In the genomic region with DNA sequence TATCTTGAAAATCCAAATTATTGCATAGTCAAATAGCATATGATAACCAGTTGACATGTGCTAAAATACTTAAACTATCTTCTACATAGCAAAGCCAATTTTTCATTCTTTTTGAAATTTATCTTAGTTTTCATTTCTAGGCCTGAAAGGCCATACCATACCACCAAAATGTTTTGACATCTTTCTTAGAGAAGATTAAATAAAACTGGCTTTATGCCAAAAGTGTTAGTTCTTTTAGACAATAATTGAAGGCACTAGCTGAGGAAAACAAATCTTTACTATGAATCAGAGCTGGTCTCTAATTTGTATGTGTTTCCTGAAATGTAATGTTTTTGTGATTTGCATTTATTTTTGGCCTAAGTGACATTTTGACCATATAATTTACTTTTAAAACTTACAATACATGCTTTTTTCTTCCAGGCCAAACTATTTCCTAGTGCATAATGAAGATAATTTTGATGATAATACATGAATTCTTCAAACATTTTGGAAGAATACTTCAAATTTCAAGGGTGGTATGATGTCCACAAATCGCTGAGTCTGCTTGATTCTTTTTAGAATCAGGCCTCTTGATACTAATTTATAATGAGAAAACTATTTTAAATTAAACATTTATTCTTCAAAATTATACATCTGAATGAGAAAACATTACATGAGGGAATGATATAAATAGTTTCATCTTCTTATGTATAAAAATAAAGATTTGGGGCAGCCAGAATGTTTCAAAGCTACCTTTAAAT, we compare ENCODE assay signal across 25 cellular contexts. TPM values are rescaled to one million over a fixed set of nuclear protein-coding genes. Genes with fewer than 3 reads are reported as not detected.
A peak's percentile ranks its signal among the peaks of the same experiment; 100 is the strongest.
DNase-seq lines count a peak whose midpoint lies in the region; ATAC-seq, FAIRE-seq and TF ChIP-seq lines count a peak whose summit lies in the region.
"Had no signal": no experiment of that assay in that cellular context is flagged by ENCODE, and none has a peak within 500 bp of the region (broad histone marks: within the 10 kb centered on the region; RNA-seq: fewer than 3 reads in every experiment).

No MANE protein-coding gene starts in this region.

- H3K4me3 ChIP-seq in DOHH2 (ENCODE audit: low read length) (no peak overlapping the region), GM23338 (no peak overlapping the region), K562 (no peak overlapping the region), small intestine (ENCODE audit: low read depth in 1 of 2, low read length in 2 of 2) (no peak overlapping the region)

- FAIRE-seq in K562 (lab: Jason Lieb, UNC) (no peak), small intestine (lab: Jason Lieb, UNC) (peak; percentile 44), RCC 7860 (lab: Jason Lieb, UNC) (no peak)
- FAIRE-seq: GM18507 had no signal

- H2AFZ ChIP-seq in GM23338 (no peak overlapping the region), K562 (ENCODE audit: low read depth, low read length) (no peak overlapping the region)

- TF ChIP-seq CTCF in DOHH2 (IDR thresholded peaks at IDR 0.05; ENCODE audit: low read depth, low read length, poor library complexity, severe bottlenecking): no peak
- TF ChIP-seq CTCF in GM23338 (conservative IDR thresholded peaks at IDR 0.05; ENCODE audit: low read depth in 2 of 2): no peak
- no peak for TF ChIP-seq CTCF in K562 (IDR thresholded peaks at IDR 0.05 in 2 of 3, conservative IDR thresholded peaks at IDR 0.05 in 1 of 3; ENCODE audit: insufficient read depth in 2 of 3, low read depth in 1 of 3, low read length in 3 of 3)

- no peak overlapping the region for H3K4me3 Mint-ChIP-seq in GM23338
- H3K4me3 Mint-ChIP-seq in activated naive CD4-positive, alpha-beta T cell treated with anti-CD3 and anti-CD28 coated beads, Interleukin-2, amount 10 ng/mL, durations not matched to agents 7 days and 5 days: no peak overlapping the region
- H3K4me3 Mint-ChIP-seq: CD8-positive, alpha-beta memory T cell had no signal

- H3K27me3 ChIP-seq in DOHH2 (ENCODE audit: control insufficient read depth, low read length) (no peaks in the 10 kb centered on the region), GM23338 (ENCODE audit: insufficient read depth) (peaks cover 11% of the 10 kb centered on the region), K562 (ENCODE audit: control insufficient read depth in 2 of 2, insufficient read depth in 2 of 2, low read length in 2 of 2) (peaks cover 0 to under 1% of the 10 kb centered on the region in 2 experiments; a peak in 1 of 5 replicates), small intestine (ENCODE audit: control insufficient read depth in 2 of 2, insufficient read depth in 2 of 2, low read length in 2 of 2) (no peaks in the 10 kb centered on the region)

- H3F3A ChIP-seq in DOHH2 (ENCODE audit: control insufficient read depth, insufficient read depth) (peaks cover 37% of the 10 kb centered on the region), GM23338 (replicated peaks; ENCODE audit: low read depth) (no peaks in the 10 kb centered on the region)

- TF ChIP-seq RAD21 in K562 (CRISPR knock-in tag; conservative IDR thresholded peaks at IDR 0.05 in 1 of 2, IDR thresholded peaks at IDR 0.05 in 1 of 2): no peak

- no peak overlapping the region for H3K9ac ChIP-seq in K562 (ENCODE audit: insufficient read depth in 1 of 2, low read depth in 2 of 2, low read length in 2 of 2)

- H3K4me1 Mint-ChIP-seq in GM23338: peaks cover 9% of the 10 kb centered on the region; the same call in 2 of the 3 replicates
- H3K4me1 Mint-ChIP-seq in activated naive CD4-positive, alpha-beta T cell treated with anti-CD3 and anti-CD28 coated beads, Interleukin-2, amount 10 ng/mL, durations not matched to agents 7 days and 5 days: peaks cover under 1% of the 10 kb centered on the region

- H3K4me1 ChIP-seq in DOHH2 (ENCODE audit: control insufficient read depth, low read length) (peaks cover 59% of the 10 kb centered on the region), GM23338 (ENCODE audit: insufficient read depth) (peaks cover 18% of the 10 kb centered on the region), K562 (replicated peaks in 1 of 2; ENCODE audit: control insufficient read depth in 2 of 2, insufficient read depth in 2 of 2, low read length in 2 of 2) (no peaks in the 10 kb centered on the region), small intestine (ENCODE audit: control insufficient read depth in 2 of 2, insufficient read depth in 1 of 2, low read depth in 1 of 2, low read length in 1 of 2) (no peaks in the 10 kb centered on the region)

- H3K27ac ChIP-seq in DOHH2 (ENCODE audit: low read depth, low read length) (no peak overlapping the region), GM23338 (ENCODE audit: low read depth) (no peak overlapping the region), K562 (ENCODE audit: extremely low read depth, low read depth, low read length) (no peak overlapping the region), small intestine (ENCODE audit: low read depth in 1 of 2, low read length in 1 of 2) (no peak overlapping the region)
- H3K27ac ChIP-seq: C4-2B had no signal

- BruUV-seq in K562 (replicated peaks; lab: Mats Ljungman, UMichigan): no TSS peak

- WGBS in K562 (ENCODE audit: insufficient coverage, low coverage, missing lambda C conversion rate): 95% methylated on average over 1 of the region's 1 CpG
- 95 to 98% (median 97%) methylated on average over 1 of the region's 1 CpG for WGBS in small intestine, 3 donors

- no peak for ATAC-seq in GM23338
- ATAC-seq in K562: no peak
- ATAC-seq: PC-3 had no signal

- intact Hi-C loops in K562 (cut with micrococcal nuclease): loop anchor here (10.0 kb wide), 2 partner anchors 115 to 455 kb away; a partner anchor contains a TSS

- in situ Hi-C loops in K562 (cut with MboI): no loop called here

- H3K4me2 ChIP-seq in DOHH2 (ENCODE audit: low read length) (peak overlapping the region; percentile 8), GM23338 (peak overlapping the region; percentile 21; the same call in 1 of the 2 replicates), K562 (ENCODE audit: insufficient read depth, low read length) (no peak overlapping the region)

- H3K36me3 Mint-ChIP-seq in GM23338 (ENCODE audit: low read depth): peaks cover under 1% of the 10 kb centered on the region; the same call in 1 of the 3 replicates
- H3K36me3 Mint-ChIP-seq in activated naive CD4-positive, alpha-beta T cell treated with anti-CD3 and anti-CD28 coated beads, Interleukin-2, amount 10 ng/mL, durations not matched to agents 7 days and 5 days: peaks cover 5% of the 10 kb centered on the region

- no peaks in the 10 kb centered on the region for H3K9me1 ChIP-seq in K562 (ENCODE audit: control insufficient read depth, insufficient read depth, low read length)

- H3K36me3 ChIP-seq in DOHH2 (ENCODE audit: control insufficient read depth, low read length) (peaks cover 4% of the 10 kb centered on the region), GM23338 (ENCODE audit: insufficient read depth) (no peaks in the 10 kb centered on the region), K562 (ENCODE audit: control insufficient read depth, insufficient read depth, low read length) (peaks cover 3% of the 10 kb centered on the region; the same call in 1 of the 3 replicates), small intestine (ENCODE audit: control insufficient read depth in 2 of 2, insufficient read depth in 2 of 2, low read length in 2 of 2) (no peaks in the 10 kb centered on the region)

- H3K27ac Mint-ChIP-seq in GM23338: no peak overlapping the region
- no peak overlapping the region for H3K27ac Mint-ChIP-seq in activated naive CD4-positive, alpha-beta T cell treated with anti-CD3 and anti-CD28 coated beads, Interleukin-2, amount 10 ng/mL, durations not matched to agents 7 days and 5 days
- H3K27ac Mint-ChIP-seq: CD8-positive, alpha-beta memory T cell had no signal

- H3K79me2 ChIP-seq in DOHH2 (ENCODE audit: control insufficient read depth, low read length) (no peaks in the 10 kb centered on the region), GM23338 (replicated peaks; ENCODE audit: insufficient read depth) (no peaks in the 10 kb centered on the region), K562 (ENCODE audit: control insufficient read depth, insufficient read depth, low read length) (no peaks in the 10 kb centered on the region)

- TF ChIP-seq POLR2A in K562 (conservative IDR thresholded peaks at IDR 0.05): no peak

- H4K20me1 ChIP-seq in DOHH2 (ENCODE audit: control insufficient read depth, insufficient read depth, low read depth, low read length): no peaks in the 10 kb centered on the region
- H4K20me1 ChIP-seq in GM23338 (replicated peaks; ENCODE audit: insufficient read depth): no peaks in the 10 kb centered on the region
- no peaks in the 10 kb centered on the region for H4K20me1 ChIP-seq in K562 (replicated peaks; ENCODE audit: control insufficient read depth, insufficient read depth, low read length)

- H3K9me2 ChIP-seq in DOHH2 (replicated peaks; ENCODE audit: control insufficient read depth, low read length) (no peaks in the 10 kb centered on the region), GM23338 (ENCODE audit: insufficient read depth) (no peaks in the 10 kb centered on the region)

- H3K27me3 Mint-ChIP-seq in GM23338 (ENCODE audit: insufficient read depth, low read depth, poor library complexity): peaks cover 4% of the 10 kb centered on the region
- H3K27me3 Mint-ChIP-seq in activated naive CD4-positive, alpha-beta T cell treated with anti-CD3 and anti-CD28 coated beads, Interleukin-2, amount 10 ng/mL, durations not matched to agents 7 days and 5 days: peaks cover 9% of the 10 kb centered on the region

- H3K9me3 Mint-ChIP-seq in GM23338: no peaks in the 10 kb centered on the region
- H3K9me3 Mint-ChIP-seq in activated naive CD4-positive, alpha-beta T cell treated with anti-CD3 and anti-CD28 coated beads, Interleukin-2, amount 10 ng/mL, durations not matched to agents 7 days and 5 days: no peaks in the 10 kb centered on the region
- H3K9me3 Mint-ChIP-seq: CD8-positive, alpha-beta memory T cell had no signal

- TF ChIP-seq EP300 in K562 (IDR thresholded peaks at IDR 0.05; ENCODE audit: low read length): no peak

- CTCF ChIA-PET in K562 (lab: Yijun Ruan, JAX; ENCODE audit: low intra/inter-chr PET ratio): no interaction called here
- CTCF ChIA-PET in activated naive CD4-positive, alpha-beta T cell treated with anti-CD3 and anti-CD28 coated beads, Interleukin-2, amount 10 ng/mL, durations not matched to agents 7 days and 5 days (lab: Charles Lee): no interaction called here

- POLR2A ChIA-PET in K562 (lab: Yijun Ruan, JAX): interaction anchor here (1.8 kb wide), 1 partner anchor 12 kb away, joined by 6 read pairs; no protein-coding TSS in a partner anchor

- H3K9me3 ChIP-seq in DOHH2 (ENCODE audit: control insufficient read depth, insufficient read depth, low read length): no peaks in the 10 kb centered on the region
- H3K9me3 ChIP-seq in K562 (replicated peaks; ENCODE audit: control insufficient read depth, insufficient read depth, low read depth, low read length): no peaks in the 10 kb centered on the region
- no peaks in the 10 kb centered on the region for H3K9me3 ChIP-seq in small intestine (ENCODE audit: control insufficient read depth, low read depth)

- no peak for DNase-seq in GM23338 (ENCODE audit: low spot score)
- no peak for DNase-seq in K562 (ENCODE audit: extremely low read depth in 1 of 4, low spot score in 3 of 4)
- no peak for DNase-seq in small intestine
- DNase-seq in activated naive CD4-positive, alpha-beta T cell treated with anti-CD3 and anti-CD28 coated beads, Interleukin-2, amount 10 ng/mL, durations not matched to agents 7 days and 5 days: no peak
- DNase-seq in RCC 7860 (ENCODE audit: low spot score): no peak
- no peak for DNase-seq in stimulated activated naive CD4-positive, alpha-beta T cell (lab: John Stamatoyannopoulos, UW)
- DNase-seq: AML-193; Calu3; CD8-positive, alpha-beta memory T cell; DMS153; GDM1; MM.1S; NCI-H1048; NCI-H1417 treated with DMSO at 0.1 percent for 48 hours; NCI-H187 treated with DMSO at 0.1 percent for 48 hours; NCI-H345; NCI-H524; NCI-H774; PC-3; RPMI8226; SHP77; SW 1271 had no signal

RNA-seq across cellular contexts. Expression of a gene that starts 6.5 kb away (rescaled TPM):
- total RNA-seq in GM23338 (2014; rRNA removed; shearing (Covaris generic)): 14.7 and 18.0 TPM in 2 replicates
- 9.4 and 11.3 TPM in 2 replicates for polyA plus RNA-seq in GM23338 (2016; fragmentation: Nextera tagmentation; extraction: Ambion mirVana)
- total RNA-seq in K562 (2011; cell fraction: chromatin; rRNA removed; ENCODE audit: low replicate concordance): 0.05 TPM in 1 of 2 replicates, not detected in the other
- total RNA-seq in K562 (2011; cell fraction: nucleolus; rRNA removed): not detected in 2 replicates
- not detected in 2 replicates for total RNA-seq in K562 (2011; cell fraction: nucleoplasm; rRNA removed)
- total RNA-seq in K562 (2014; rRNA removed): 0.05 TPM in 1 of 2 replicates, not detected in the other
- 0.06 TPM in 1 of 2 replicates, not detected in the other for total RNA-seq in K562 (2014; rRNA removed; fragmentation: Illumina TruSeq; extraction: Trizol)
- 0.14 and 0.23 TPM in 2 replicates for total RNA-seq in K562 (2015; rRNA removed; fragmentation: Illumina TruSeq; extraction: Trizol)
- total RNA-seq in K562 (2021): 0.07 and 0.11 TPM in 2 replicates
- polyA plus RNA-seq in K562 (2011; rRNA removed): 0.08 and 0.34 TPM in 2 replicates
- 0.06 and 0.25 TPM in 2 replicates for polyA plus RNA-seq in K562 (2011; cell fraction: cytosol; rRNA removed)
- polyA plus RNA-seq in K562 (2011; cell fraction: nucleus; rRNA removed): 0.11 TPM in 2 replicates
- 0.07 and 0.15 TPM in 2 replicates for polyA plus RNA-seq in K562 (2012)
- 0.04 and 0.06 TPM in 2 replicates for polyA plus RNA-seq in K562 (2014; fragmentation: Illumina TruSeq; extraction: Trizol)
- polyA plus RNA-seq in K562 (2014; fragmentation: Nextera tagmentation; extraction: Ambion mirVana): under 1 TPM; 0.01 TPM
- 0.11 TPM in 1 of 2 replicates, not detected in the other for polyA plus RNA-seq in K562 (2014; rRNA removed)
- 0.07 and 0.24 TPM in 2 replicates for polyA minus RNA-seq in K562 (2011; rRNA and poly(A)+ RNA removed)
- not detected in 2 replicates for polyA minus RNA-seq in K562 (2011; cell fraction: cytosol; rRNA and poly(A)+ RNA removed)
- polyA minus RNA-seq in K562 (2011; cell fraction: nucleus; rRNA and poly(A)+ RNA removed): 0.11 TPM in 1 of 2 replicates, not detected in the other
- polyA plus RNA-seq in small intestine: 1 to 10 TPM in 1 of 3 donors, under 1 TPM in 2; 0.22 to 2.8 (median 0.81) TPM
